Comparison of ENCODE assay signal across 1 cellular context in genomic region chr20:24994186-24994465, GRCh38.
TF ChIP-seq lines count a peak whose summit lies in the region.

No MANE protein-coding gene starts in this region.

TF ChIP-seq in WTC11, 78 proteins besides CTCF, POLR2A, EP300 and RAD21 (continued from another document):
- TF ChIP-seq ZNF512 (CRISPR knock-in tag; IDR thresholded peaks at IDR 0.05; ENCODE audit: borderline replicate concordance) (no peak), ZNF232 (CRISPR knock-in tag; IDR thresholded peaks at IDR 0.05) (no peak), TCF7 (CRISPR knock-in tag; IDR thresholded peaks at IDR 0.05; ENCODE audit: low read depth) (no peak), ESRRA (CRISPR knock-in tag; IDR thresholded peaks at IDR 0.05; ENCODE audit: borderline replicate concordance) (no peak), TP53 (CRISPR knock-in tag; IDR thresholded peaks at IDR 0.05) (no peak)
TF ChIP-seq in WTC11: peak in this region for 0.
